8 cellular contexts compared by ENCODE assay signal in the genomic region with DNA sequence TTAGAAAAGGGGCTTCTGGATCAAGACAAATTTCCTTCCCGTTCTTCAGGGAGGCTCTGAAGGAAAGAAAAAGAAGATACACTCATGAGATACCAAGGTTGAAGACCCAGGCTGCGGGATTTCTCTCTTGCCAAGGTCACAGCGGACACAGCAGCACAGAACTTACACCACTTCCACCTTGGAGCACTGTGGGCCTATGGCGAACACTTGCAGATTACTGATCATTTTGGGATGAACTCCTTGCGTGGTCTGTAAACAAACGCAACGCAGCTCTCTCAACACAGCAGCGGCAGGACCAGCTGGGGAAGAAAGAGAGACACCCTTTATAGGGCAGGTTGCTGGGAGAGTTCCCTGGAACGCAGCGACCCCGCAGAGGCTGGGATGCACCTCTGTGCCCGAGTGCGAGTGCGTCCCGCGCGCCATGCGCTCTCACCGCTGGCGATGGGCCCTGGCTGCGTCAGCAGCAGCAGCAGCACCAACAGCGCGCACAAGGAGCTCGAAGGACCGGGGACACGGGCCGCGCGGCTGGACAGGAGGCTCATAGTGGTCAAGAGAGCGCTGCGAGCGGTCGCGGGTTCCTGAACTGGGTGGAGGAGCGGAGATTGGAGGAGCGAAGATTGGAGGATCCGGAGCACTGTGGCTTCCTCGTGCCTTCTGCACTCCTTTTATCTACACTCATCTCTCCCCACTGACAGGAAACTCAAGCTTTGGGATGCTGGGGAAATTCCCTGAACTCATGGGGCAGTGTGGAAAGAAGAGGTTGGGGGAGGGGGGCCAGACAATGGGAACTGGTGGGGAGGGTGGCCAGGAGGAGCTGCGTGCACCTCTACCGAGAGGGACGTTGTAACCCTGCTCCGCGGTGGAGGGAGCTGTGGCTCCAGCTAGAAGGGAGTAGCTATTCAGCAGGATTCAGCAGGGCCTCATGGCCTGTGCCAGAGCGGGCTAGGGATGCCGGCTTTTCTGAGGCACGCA. TPM values are rescaled to one million over a fixed set of nuclear protein-coding genes. Genes with fewer than 3 reads are reported as not detected.
DNase-seq lines count a peak whose midpoint lies in the region; ATAC-seq and TF ChIP-seq lines count a peak whose summit lies in the region.

TSS of gene CXCL5 (minus strand) at position 638 of the 972 bp plus-strand sequence. CDS start at position 542, 96 bp downstream.

- H3K27me3 ChIP-seq in Panc1 (ENCODE audit: control insufficient read depth, insufficient read depth, low read length) (0 out of 2 replicates have a peak, but pooled peaks cover 2% of the 10 kb centered on the region), right lobe of liver (no peaks in the 10 kb centered on the region), stomach smooth muscle (ENCODE audit: control insufficient read depth in 1 of 2, insufficient read depth in 2 of 2, low read length in 2 of 2) (peaks cover 0 to 2% of the 10 kb centered on the region in 2 donors)

- H3K27ac ChIP-seq in Panc1 (ENCODE audit: low read length) (no peak within 1 kb of the TSS), right lobe of liver (no peak within 1 kb of the TSS), stomach smooth muscle (ENCODE audit: low read length) (no peak within 1 kb of the TSS)

- no TSS peak for BruUV-seq in Panc1 (replicated peaks; lab: Mats Ljungman, UMichigan)

- intact Hi-C loops in Panc1 (cut with micrococcal nuclease; ENCODE audit: unreplicated experiment), result no loop called here
- intact Hi-C loops in right lobe of liver (cut with DNase I), result no loop called here

- peak within 1 kb of the TSS; percentile 29 to 46 for H3K4me3 ChIP-seq in Panc1 (ENCODE audit: low read depth in 2 of 2, low read length in 2 of 2)
- H3K4me3 ChIP-seq in right lobe of liver, result peak within 1 kb of the TSS in 1 of 3 donors; percentile 29
- H3K4me3 ChIP-seq in stomach smooth muscle (ENCODE audit: low read length in 2 of 2), result peak within 1 kb of the TSS; percentile 31 to 54

- no peaks in the 10 kb centered on the region for H3K4me1 Mint-ChIP-seq in T-helper 17 cell

- no peak within 1 kb of the TSS for H3K27ac Mint-ChIP-seq in T-helper 17 cell

- no peaks in the 10 kb centered on the region for H3K9me3 ChIP-seq in Panc1 (ENCODE audit: control insufficient read depth, insufficient read depth, low read depth, low read length)
- H3K9me3 ChIP-seq in right lobe of liver, result no peaks in the 10 kb centered on the region
- no peaks in the 10 kb centered on the region for H3K9me3 ChIP-seq in stomach smooth muscle (ENCODE audit: control insufficient read depth in 2 of 2, low read length in 2 of 2)
- H3K9me3 ChIP-seq in T-helper 17 cell (ENCODE audit: control insufficient read depth, low read length, poor library complexity, severe bottlenecking), result no peaks in the 10 kb centered on the region

- H3K4me3 Mint-ChIP-seq in T-helper 17 cell, result no peak within 1 kb of the TSS

- 12% methylated on average over 29 of the region's 46 CpGs for WGBS in right lobe of liver (ENCODE audit: insufficient coverage, low coverage, low lambda C conversion rate, missing lambda C conversion rate)

- DNase-seq in Panc1 (ENCODE audit: low read depth, low spot score) (no peak), right lobe of liver (peak; percentile 51 to 62 (median 55)), T-helper 17 cell (no peak), superior temporal gyrus (ENCODE audit: extremely low spot score) (no peak)
- DNase-seq in activated CD8-positive, alpha-beta memory T cell treated with anti-CD3 and anti-CD28 coated beads, Interleukin-2, amount 50 U/mL, for 4 hours, result no peak

- no peak for TF ChIP-seq POLR2A in right lobe of liver (IDR thresholded peaks at IDR 0.05)
- no peak for TF ChIP-seq POLR2A in GM18505 (IDR thresholded peaks at IDR 0.05; ENCODE audit: borderline replicate concordance, extremely low read depth, insufficient read depth, insufficient read length)

- POLR2A ChIA-PET in Panc1 (lab: Charles Lee), result no interaction called here

- no peaks in the 10 kb centered on the region for H3K36me3 Mint-ChIP-seq in T-helper 17 cell (ENCODE audit: low read depth)

- no peaks in the 10 kb centered on the region for H3K36me3 ChIP-seq in Panc1 (ENCODE audit: control insufficient read depth, insufficient read depth, low read length)
- no peaks in the 10 kb centered on the region for H3K36me3 ChIP-seq in right lobe of liver
- H3K36me3 ChIP-seq in stomach smooth muscle (ENCODE audit: control insufficient read depth in 2 of 2, insufficient read depth in 2 of 2, low read length in 2 of 2), result no peaks in the 10 kb centered on the region

- H3K4me1 ChIP-seq in Panc1 (ENCODE audit: control insufficient read depth, insufficient read depth, low read length) (no peaks in the 10 kb centered on the region), right lobe of liver (peaks cover 0 to 8% (median 0%) of the 10 kb centered on the region in 4 donors), stomach smooth muscle (ENCODE audit: control insufficient read depth, insufficient read depth, low read length) (peaks cover 4% of the 10 kb centered on the region)

- peaks cover 5% of the 10 kb centered on the region for H3K27me3 Mint-ChIP-seq in T-helper 17 cell

- CTCF ChIA-PET in Panc1 (lab: Charles Lee), result no interaction called here

- TF ChIP-seq CTCF in Panc1 (IDR thresholded peaks at IDR 0.05) (no peak; the same call in 1 of the 2 replicates), right lobe of liver (IDR thresholded peaks at IDR 0.05) (peak in 1 of 4 donors; percentile 9)

- in situ Hi-C loops in Panc1 (cut with HindIII; ENCODE audit: low pct_unique_long_range_greater_than_20kb, low sequenced_read_pairs), result no loop called here

- no peak within 1 kb of the TSS for H3K9ac ChIP-seq in stomach smooth muscle (ENCODE audit: low read length in 2 of 2)

- ATAC-seq in Panc1 (peak; percentile 80), esophagus mucosa (peak; percentile 46), right lobe of liver (peak; percentile 67 to 87 (median 74)), GM18505 (IDR thresholded peaks at IDR 0.05; ENCODE audit: unreplicated experiment) (no peak), T-helper 17 cell (no peak)

RNA-seq across cellular contexts. Expression of gene CXCL5, which starts in this region (rescaled TPM):
- total RNA-seq in Panc1 (2021; ENCODE audit: unreplicated experiment), result 0.10 TPM
- 0.12 TPM for polyA plus RNA-seq in Panc1 (2012; ENCODE audit: insufficient read length)
- total RNA-seq in esophagus mucosa, result 0.12 TPM
- total RNA-seq in right lobe of liver, result under 1 TPM in 3 of 6 experiments, not detected in 3; 0.10 to 1.00 (median 0.19) TPM
- total RNA-seq in T-helper 17 cell, result 10 to 100 TPM in 1 of 2 donors, under 1 TPM in 1; 0.25 to 18.5 TPM

Comparison
In these comparisons a context has a peak if more than half of its experiments do, and no peak if none do; other contexts are left out.
1. Peak in ATAC-seq and H3K4me3 ChIP-seq in Panc1; RNA of the gene not detected or under 1 TPM.
2. Peak in ATAC-seq in esophagus mucosa; RNA of the gene not detected or under 1 TPM.
3. Peak in DNase-seq and ATAC-seq in right lobe of liver; RNA of the gene not detected or under 1 TPM.